ENCODE assay signal across 12 cellular contexts in the genomic region with DNA sequence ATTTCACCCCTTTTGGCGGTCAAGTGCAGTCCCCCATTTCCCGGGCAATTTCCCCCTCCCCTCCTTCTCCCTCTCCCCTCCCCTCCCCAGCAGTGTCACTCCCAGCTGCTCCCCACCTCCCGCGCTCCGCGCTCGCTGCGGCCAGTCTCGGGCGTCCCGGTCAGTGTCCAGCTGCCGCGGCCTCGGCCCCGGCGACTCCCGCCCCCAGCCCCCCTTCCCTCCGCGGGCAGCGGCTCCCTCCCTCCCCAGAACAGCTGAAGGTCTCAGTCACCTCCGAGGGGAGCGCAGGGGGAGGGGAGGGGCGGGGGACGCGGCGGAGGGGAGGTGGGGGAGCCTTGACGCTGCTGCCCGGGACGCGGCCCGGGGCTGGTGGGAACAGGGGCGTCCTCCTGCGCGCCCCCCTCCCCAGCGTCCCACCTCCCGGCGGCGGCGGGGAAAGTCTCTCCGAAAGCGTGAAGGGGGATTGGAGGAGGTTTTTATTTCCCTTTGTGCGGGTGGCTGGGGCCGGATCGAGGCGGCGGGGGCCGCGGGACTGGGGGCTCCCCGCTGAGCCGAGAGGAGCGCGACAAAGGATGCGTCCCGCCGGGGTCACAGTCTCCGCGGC. TPM values are rescaled to one million over a fixed set of nuclear protein-coding genes. Genes with fewer than 3 reads are reported as not detected.
DNase-seq lines count a peak whose midpoint lies in the region; ATAC-seq and TF ChIP-seq lines count a peak whose summit lies in the region.
"Had no signal": no experiment of that assay in that cellular context is flagged by ENCODE, and none has a peak within 500 bp of the region (broad histone marks: within the 10 kb centered on the region; RNA-seq: fewer than 3 reads in every experiment).

A gene with protein sequence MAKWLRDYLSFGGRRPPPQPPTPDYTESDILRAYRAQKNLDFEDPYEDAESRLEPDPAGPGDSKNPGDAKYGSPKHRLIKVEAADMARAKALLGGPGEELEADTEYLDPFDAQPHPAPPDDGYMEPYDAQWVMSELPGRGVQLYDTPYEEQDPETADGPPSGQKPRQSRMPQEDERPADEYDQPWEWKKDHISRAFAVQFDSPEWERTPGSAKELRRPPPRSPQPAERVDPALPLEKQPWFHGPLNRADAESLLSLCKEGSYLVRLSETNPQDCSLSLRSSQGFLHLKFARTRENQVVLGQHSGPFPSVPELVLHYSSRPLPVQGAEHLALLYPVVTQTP (plus strand): TSS at position 341 of the 604 bp plus-strand sequence. CDS start 798 bp downstream, outside the sequence.

- no peaks in the 10 kb centered on the region for H3K36me3 Mint-ChIP-seq in glutamatergic neuron (ENCODE audit: unreplicated experiment)

- CTCF ChIA-PET in RWPE1 (lab: Yijun Ruan, JAX) = interaction anchor here (0.6 to 0.9 kb wide), 3 partner anchors 14 to 850 kb away, joined by 3 to 5 read pairs (median 4); no protein-coding TSS in a partner anchor

- DNase-seq in NCI-H146 (lab: John Stamatoyannopoulos, UW) = peak; percentile 60
- DNase-seq in glutamatergic neuron = peak; percentile 87
- no peak for DNase-seq in RWPE1 (ENCODE audit: low spot score)
- DNase-seq in COLO668 (lab: John Stamatoyannopoulos, UW; ENCODE audit: unreplicated experiment) = no peak
- no peak for DNase-seq in ureter (ENCODE audit: low spot score)
- DNase-seq: activated effector memory CD4-positive, alpha-beta T cell treated with Interleukin-2 at 50 U/mL for 16 hours; GDM1; SW 1271 had no signal

- H3K4me1 Mint-ChIP-seq in glutamatergic neuron (ENCODE audit: low read depth, unreplicated experiment) = peaks cover 3% of the 10 kb centered on the region

- H3K9ac ChIP-seq in BLaER1 treated with 17β-estradiol and CSF1 and Interleukin-3, amounts not matched to agents 10 nM and 100 nM = peak within 1 kb of the TSS in 10 of 11 experiments; percentile 18 to 64 (median 48); a peak in 12 of 22 replicates

- POLR2A ChIA-PET in RWPE1 (lab: Yijun Ruan, JAX; ENCODE audit: low non-redundant PET) = no interaction called here

- peak within 1 kb of the TSS; percentile 38 to 65 (median 54) for H3K4me3 ChIP-seq in BLaER1 treated with 17β-estradiol and CSF1 and Interleukin-3, amounts not matched to agents 10 nM and 100 nM
- peak within 1 kb of the TSS; percentile 87 for H3K4me3 ChIP-seq in neuron (ENCODE audit: low read length)

- peak within 1 kb of the TSS; percentile 93 for H3K4me3 Mint-ChIP-seq in glutamatergic neuron (ENCODE audit: unreplicated experiment)

- H4K20me1 ChIP-seq in BLaER1 treated with 17β-estradiol and CSF1 and Interleukin-3, amounts not matched to agents 10 nM and 100 nM = peaks cover 0 to 22% (median 6%) of the 10 kb centered on the region in 11 experiments; a peak in 9 of 22 replicates

- H3K4me1 ChIP-seq in BLaER1 treated with 17β-estradiol and CSF1 and Interleukin-3, amounts not matched to agents 10 nM and 100 nM = peaks cover 9 to 28% (median 19%) of the 10 kb centered on the region in 10 experiments; a peak in 19 of 20 replicates
- H3K4me1 ChIP-seq in neuron (ENCODE audit: insufficient read depth, low read length) = peaks cover 32% of the 10 kb centered on the region

- no peaks in the 10 kb centered on the region for H3K36me3 ChIP-seq in BLaER1 treated with 17β-estradiol and CSF1 and Interleukin-3, amounts not matched to agents 10 nM and 100 nM
- peaks cover 11% of the 10 kb centered on the region for H3K36me3 ChIP-seq in neuron (ENCODE audit: insufficient read depth, low read length)

- H3K4me2 ChIP-seq in BLaER1 treated with 17β-estradiol and CSF1 and Interleukin-3, amounts not matched to agents 10 nM and 100 nM = peak within 1 kb of the TSS; percentile 84 to 94 (median 91)

- peak within 1 kb of the TSS; percentile 44 for H2AFZ ChIP-seq in neuron (ENCODE audit: low read depth, low read length)

- H3K27ac ChIP-seq in BLaER1 treated with 17β-estradiol and CSF1 and Interleukin-3, amounts not matched to agents 10 nM and 100 nM = no peak within 1 kb of the TSS
- no peak within 1 kb of the TSS for H3K27ac ChIP-seq in RWPE1

- peaks cover 54 to 67% (median 62%) of the 10 kb centered on the region in 11 experiments for H3K27me3 ChIP-seq in BLaER1 treated with 17β-estradiol and CSF1 and Interleukin-3, amounts not matched to agents 10 nM and 100 nM
- no peaks in the 10 kb centered on the region for H3K27me3 ChIP-seq in neuron (ENCODE audit: insufficient read depth, low read length)

- peak; percentile 14 for TF ChIP-seq CTCF in glutamatergic neuron (IDR thresholded peaks at IDR 0.05; ENCODE audit: partially characterized antibody, unreplicated experiment)
- no peak for TF ChIP-seq CTCF in RWPE1 (conservative IDR thresholded peaks at IDR 0.05; ENCODE audit: low read depth)

- no peaks in the 10 kb centered on the region for H3K9me3 ChIP-seq in BLaER1 treated with 17β-estradiol and CSF1 and Interleukin-3, amounts not matched to agents 10 nM and 100 nM (replicated peaks in 1 of 11)
- no peaks in the 10 kb centered on the region for H3K9me3 ChIP-seq in neuron (ENCODE audit: low read length)

- peak within 1 kb of the TSS; percentile 98 for H3K27ac Mint-ChIP-seq in glutamatergic neuron (ENCODE audit: unreplicated experiment)

- ATAC-seq in GM21619 (IDR thresholded peaks at IDR 0.05; ENCODE audit: unreplicated experiment) = no peak
- ATAC-seq: sciatic nerve had no signal

- H3K9me3 Mint-ChIP-seq in glutamatergic neuron (ENCODE audit: unreplicated experiment) = peaks cover 7% of the 10 kb centered on the region

- peaks cover 12% of the 10 kb centered on the region for H3K27me3 Mint-ChIP-seq in glutamatergic neuron (ENCODE audit: unreplicated experiment)

RNA-seq across cellular contexts. Expression of the gene that starts here (rescaled TPM):
- total RNA-seq in glutamatergic neuron (ENCODE audit: unreplicated experiment) = 254 TPM
- total RNA-seq in ureter = not detected
- total RNA-seq: sciatic nerve had no signal

Comparison
In these comparisons a context has a peak if more than half of its experiments do, and no peak if none do; other contexts are left out.
1. RNA of the gene that starts here (total RNA-seq): 254 TPM in glutamatergic neuron (single experiment); not detected in ureter (single experiment); every median in the first group is over 100 times any median in the second.
2. DNase-seq: peak in NCI-H146 (single experiment) and glutamatergic neuron (single experiment); none in RWPE1 (single experiment), COLO668 (single experiment) and ureter (single experiment).